10 cellular contexts compared by ENCODE assay signal in genomic region chr2:113218283-113219091, GRCh38. TPM values are rescaled to one million over a fixed set of nuclear protein-coding genes. Genes with fewer than 3 reads are reported as not detected.
DNase-seq lines count a peak whose midpoint lies in the region; ATAC-seq and TF ChIP-seq lines count a peak whose summit lies in the region.
"Had no signal": no experiment of that assay in that cellular context is flagged by ENCODE, and none has a peak within 500 bp of the region (broad histone marks: within the 10 kb centered on the region; RNA-seq: fewer than 3 reads in every experiment).

No MANE protein-coding gene starts in this region.

- intact Hi-C loops in ascending aorta (cut with DNase I), result no loop called here

- H3K27me3 ChIP-seq in ascending aorta (no peaks in the 10 kb centered on the region), kidney epithelial cell (ENCODE audit: control insufficient read depth, insufficient read depth, low read length) (no peaks in the 10 kb centered on the region), skeletal muscle satellite cell (ENCODE audit: control insufficient read depth, insufficient read depth, low read length) (no peaks in the 10 kb centered on the region)

- H3K36me3 ChIP-seq in ascending aorta (no peaks in the 10 kb centered on the region), kidney epithelial cell (ENCODE audit: control insufficient read depth, insufficient read depth, low read length) (peaks cover 6% of the 10 kb centered on the region), skeletal muscle satellite cell (ENCODE audit: insufficient read depth, low read length) (no peaks in the 10 kb centered on the region)

- peak; percentile 50 for ATAC-seq in GM18511 (IDR thresholded peaks at IDR 0.05; ENCODE audit: unreplicated experiment)
- ATAC-seq in HG03196 (IDR thresholded peaks at IDR 0.05; ENCODE audit: unreplicated experiment), result no peak

- H3K9ac ChIP-seq in skeletal muscle satellite cell (ENCODE audit: low read depth, low read length), result peak overlapping the region; percentile 38

- H3K9me3 ChIP-seq in ascending aorta (no peaks in the 10 kb centered on the region), skeletal muscle satellite cell (replicated peaks; ENCODE audit: low read length) (no peaks in the 10 kb centered on the region)

- H3K4me3 ChIP-seq in ascending aorta (no peak overlapping the region), kidney epithelial cell (ENCODE audit: low read depth, low read length) (no peak overlapping the region), skeletal muscle satellite cell (ENCODE audit: low read length) (peak overlapping the region; percentile 36)

- peak overlapping the region; percentile 26 for H3K4me2 ChIP-seq in skeletal muscle satellite cell (ENCODE audit: low read length)

- DNase-seq in ascending aorta (ENCODE audit: low spot score in 2 of 2), result peak; percentile 58 to 80
- DNase-seq in kidney epithelial cell (ENCODE audit: low read depth), result peak; percentile 87
- DNase-seq in KBM-7, result no peak
- DNase-seq in T-helper 9 cell, result no peak
- DNase-seq in dedifferentiated amniotic fluid mesenchymal stem cell (ENCODE audit: extremely low spot score), result no peak
- DNase-seq: activated T-cell treated with anti-CD3 and anti-CD28 coated beads, Interleukin-2, amount 50 U/mL, for 1 hour; SHP77 treated with DMSO at 0.1 percent for 48 hours had no signal

- in situ Hi-C loops in KBM-7 (cut with MboI; ENCODE audit: low pct_unique_long_range_greater_than_20kb, low sequenced_read_pairs), result no loop called here

- no peaks in the 10 kb centered on the region for H3K4me1 ChIP-seq in ascending aorta
- H3K4me1 ChIP-seq in skeletal muscle satellite cell (ENCODE audit: control insufficient read depth, insufficient read depth, low read length), result peaks cover 35% of the 10 kb centered on the region

- no peak overlapping the region for H3K27ac ChIP-seq in ascending aorta

- TF ChIP-seq CTCF in ascending aorta (IDR thresholded peaks at IDR 0.05), result no peak
- TF ChIP-seq CTCF in kidney epithelial cell (IDR thresholded peaks at IDR 0.05; ENCODE audit: insufficient read depth, low read length, poor library complexity, severe bottlenecking), result no peak

RNA-seq across cellular contexts. Expression of gene PSD4, which starts 44.7 kb away (rescaled TPM):
- 11.2 TPM for total RNA-seq in ascending aorta
- total RNA-seq in kidney epithelial cell, result 12.1 and 13.9 TPM in 2 replicates
- total RNA-seq in skeletal muscle satellite cell (2012; rRNA removed), result 1.0 and 2.8 TPM in 2 replicates

Comparison
In these comparisons a context has a peak if more than half of its experiments do, and no peak if none do; other contexts are left out.
1. DNase-seq: peak in ascending aorta (2 of 2) and kidney epithelial cell (single experiment); none in KBM-7 (single experiment), T-helper 9 cell (single experiment) and dedifferentiated amniotic fluid mesenchymal stem cell (single experiment).